In genomic region chr21:19565587-19565986, GRCh38 we compare ENCODE assay signal across 23 cellular contexts.
"Had no signal": no experiment of that assay in that cellular context is flagged by ENCODE, and none has a peak within 500 bp of the region (broad histone marks: within the 10 kb centered on the region; RNA-seq: fewer than 3 reads in every experiment).

No MANE protein-coding gene starts in this region.

- ATAC-seq: activated CD4-positive, CD25-positive, alpha-beta regulatory T cell treated with anti-CD3 and anti-CD28 coated beads, Interleukin-2, amount 50 U/mL, for 24 hours; activated naive CD8-positive, alpha-beta T cell treated with anti-CD3 and anti-CD28 coated beads, Interleukin-2, amount 50 U/mL, for 24 hours; left cardiac atrium; lower lobe of right lung; naive thymus-derived CD8-positive, alpha-beta T cell; stimulated activated effector memory CD8-positive, alpha-beta T cell treated with anti-CD3 and anti-CD28 coated beads, Interleukin-12 subunit alpha, Interleukin-12 subunit beta, amount 100 ng/mL, for 72 hours had no signal

- H3K4me3 ChIP-seq: ascending aorta, esophagus squamous epithelium, lower lobe of right lung, sigmoid colon, stomach had no signal

- DNase-seq: activated CD4-positive, alpha-beta T cell treated with anti-CD3 and anti-CD28 coated beads, Interleukin-2, amount 10 ng/mL, durations not matched to agents 7 days and 5 days; activated CD8-positive, alpha-beta memory T cell treated with anti-CD3 and anti-CD28 coated beads, Interleukin-2, amount 50 U/mL, for 48 hours; activated effector memory CD4-positive, alpha-beta T cell treated with Interleukin-2 at 50 U/mL for 16 hours; activated naive CD4-positive, alpha-beta T cell treated with anti-CD3 and anti-CD28 coated beads, Interleukin-2, amount 10 ng/mL, durations not matched to agents 7 days and 5 days; activated naive CD8-positive, alpha-beta T cell treated with anti-CD3 and anti-CD28 coated beads, Interleukin-2, amount 50 U/mL, for 24 hours; activated T-cell treated with anti-CD3 and anti-CD28 coated beads, Interleukin-2, amount 50 U/mL, for 48 hours; cerebellar nuclear complex; dermis blood vessel endothelial cell; effector memory CD4-positive, alpha-beta T cell; esophagus squamous epithelium; left cardiac atrium; lower lobe of right lung; naive thymus-derived CD8-positive, alpha-beta T cell; posterior cingulate gyrus; sigmoid colon; stimulated activated CD4-positive, alpha-beta T cell treated with anti-CD3 and anti-CD28 coated beads, Interleukin-4, amount 100 ng/mL, for 24 hours; stomach; T-helper 9 cell; trophoblast cell had no signal

- H3K27me3 ChIP-seq: ascending aorta, esophagus squamous epithelium, neutrophil, sigmoid colon, stomach had no signal

- H3K36me3 ChIP-seq: ascending aorta, esophagus squamous epithelium, lower lobe of right lung, neutrophil, sigmoid colon, stomach had no signal

- H3K9me3 ChIP-seq: ascending aorta, esophagus squamous epithelium, lower lobe of right lung, neutrophil, stomach had no signal

- H3K27ac ChIP-seq: ascending aorta, esophagus squamous epithelium, lower lobe of right lung, neutrophil, sigmoid colon, stomach had no signal
